Comparison of ENCODE assay signal across 1 cellular context in genomic region chr15:57167821-57168395, GRCh38.
TF ChIP-seq lines count a peak whose summit lies in the region.

No MANE protein-coding gene starts in this region.

TF ChIP-seq in HepG2, 621 proteins besides CTCF, POLR2A, EP300 and RAD21 (continued from another document):
- TF ChIP-seq, protein P1, sequence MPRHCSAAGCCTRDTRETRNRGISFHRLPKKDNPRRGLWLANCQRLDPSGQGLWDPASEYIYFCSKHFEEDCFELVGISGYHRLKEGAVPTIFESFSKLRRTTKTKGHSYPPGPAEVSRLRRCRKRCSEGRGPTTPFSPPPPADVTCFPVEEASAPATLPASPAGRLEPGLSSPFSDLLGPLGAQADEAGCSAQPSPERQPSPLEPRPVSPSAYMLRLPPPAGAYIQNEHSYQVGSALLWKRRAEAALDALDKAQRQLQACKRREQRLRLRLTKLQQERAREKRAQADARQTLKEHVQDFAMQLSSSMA (CRISPR knock-in tag; IDR thresholded peaks at IDR 0.05) = no peak
- no peak for TF ChIP-seq MED13 (CRISPR knock-in tag; IDR thresholded peaks at IDR 0.05)
- no peak for TF ChIP-seq SMAD9 (CRISPR knock-in tag; IDR thresholded peaks at IDR 0.05)
- no peak for TF ChIP-seq ZNF530 (CRISPR knock-in tag; IDR thresholded peaks at IDR 0.05; ENCODE audit: low read depth)
